Comparison of ENCODE assay signal across 9 cellular contexts in genomic region chr1:228804640-228805413, GRCh38.
A peak's percentile ranks its signal among the peaks of the same experiment; 100 is the strongest.
DNase-seq lines count a peak whose midpoint lies in the region; ATAC-seq lines count a peak whose summit lies in the region.
"Had no signal": no experiment of that assay in that cellular context is flagged by ENCODE, and none has a peak within 500 bp of the region (broad histone marks: within the 10 kb centered on the region; RNA-seq: fewer than 3 reads in every experiment).

No MANE protein-coding gene starts in this region.

- peak; percentile 52 for ATAC-seq in HG02642 (IDR thresholded peaks at IDR 0.05; ENCODE audit: poor library complexity, unreplicated experiment)
- ATAC-seq in HG02870 (IDR thresholded peaks at IDR 0.05; ENCODE audit: unreplicated experiment) = no peak
- no peak for ATAC-seq in GM21528 (IDR thresholded peaks at IDR 0.05; ENCODE audit: low FRiP score, unreplicated experiment)

- DNase-seq in NCI-H2196 (lab: John Stamatoyannopoulos, UW; ENCODE audit: unreplicated experiment) (peak; percentile 71), ecto neural progenitor cell (ENCODE audit: low spot score) (peak; percentile 39), globus pallidus (ENCODE audit: low spot score) (no peak), GDM1 (lab: John Stamatoyannopoulos, UW) (no peak)
- peak; percentile 26 for DNase-seq in stimulated activated CD4-positive, alpha-beta T cell treated with anti-CD3 and anti-CD28 coated beads, Interleukin-4, amount 100 ng/mL, for 1 hour
- DNase-seq: NCI-H1105 treated with DMSO at 0.1 percent for 48 hours had no signal

Comparison
In these comparisons a context has a peak if more than half of its experiments do, and no peak if none do; other contexts are left out.
1. DNase-seq: peak in NCI-H2196 (single experiment), ecto neural progenitor cell (single experiment) and stimulated activated CD4-positive, alpha-beta T cell treated with anti-CD3 and anti-CD28 coated beads, Interleukin-4, amount 100 ng/mL, for 1 hour (single experiment); none in globus pallidus (single experiment) and GDM1 (single experiment).